In genomic region chr16:27238591-27238990, GRCh38 we compare ENCODE assay signal across 2 cellular contexts.
TF ChIP-seq lines count a peak whose summit lies in the region.

No MANE protein-coding gene starts in this region.

TF ChIP-seq in WTC11, 78 proteins besides CTCF, POLR2A, EP300 and RAD21:
- TF ChIP-seq ESRRA (CRISPR knock-in tag; IDR thresholded peaks at IDR 0.05; ENCODE audit: borderline replicate concordance) (no peak), JUN (CRISPR knock-in tag; IDR thresholded peaks at IDR 0.05) (no peak), ZNF121 (CRISPR knock-in tag; IDR thresholded peaks at IDR 0.05) (no peak), RORB (CRISPR knock-in tag; IDR thresholded peaks at IDR 0.05) (no peak), GRHL2 (CRISPR knock-in tag; IDR thresholded peaks at IDR 0.05; ENCODE audit: insufficient replicate concordance, severe bottlenecking) (no peak), GABPB1 (CRISPR knock-in tag; IDR thresholded peaks at IDR 0.05) (no peak), NFE2L1 (CRISPR knock-in tag; IDR thresholded peaks at IDR 0.05) (no peak), NFATC4 (CRISPR knock-in tag; IDR thresholded peaks at IDR 0.05) (no peak)

TF ChIP-seq in H1, 55 proteins besides CTCF, POLR2A, EP300 and RAD21:
- TF ChIP-seq NRF1 (IDR thresholded peaks at IDR 0.05; ENCODE audit: low read depth, low read length) (no peak), TEAD4 (IDR thresholded peaks at IDR 0.05; ENCODE audit: low read depth, low read length) (no peak), RXRA (IDR thresholded peaks at IDR 0.05; ENCODE audit: insufficient read depth, low read depth, low read length) (no peak), CHD2 (IDR thresholded peaks at IDR 0.05; ENCODE audit: low read length) (no peak)
